ENCODE assay signal across 1 cellular context in genomic region chr9:136112541-136112940, GRCh38.
TF ChIP-seq lines count a peak whose summit lies in the region.

No MANE protein-coding gene starts in this region.

TF ChIP-seq in K562, 482 proteins besides CTCF, POLR2A, EP300 and RAD21:
- TF ChIP-seq POU5F1 (IDR thresholded peaks at IDR 0.05; ENCODE audit: borderline replicate concordance, low read depth, low read length, partially characterized antibody) (no peak), POLR2G (IDR thresholded peaks at IDR 0.05; ENCODE audit: low read depth, low read length) (peak; percentile 64; the same call in 1 of the 2 replicates)
